23 cellular contexts compared by ENCODE assay signal in genomic region chr5:116011046-116011445, GRCh38. TPM values are rescaled to one million over a fixed set of nuclear protein-coding genes. Genes with fewer than 3 reads are reported as not detected.
DNase-seq lines count a peak whose midpoint lies in the region; ATAC-seq and TF ChIP-seq lines count a peak whose summit lies in the region.
"Had no signal": no experiment of that assay in that cellular context is flagged by ENCODE, and none has a peak within 500 bp of the region (broad histone marks: within the 10 kb centered on the region; RNA-seq: fewer than 3 reads in every experiment).

No MANE protein-coding gene starts in this region.

- DNase-seq in ELR (ENCODE audit: low read depth) (peak; percentile 17), IMR-90 (peak; percentile 67), fibroblast of lung (ENCODE audit: low read depth in 2 of 2) (peak; percentile 2 to 63), iris pigment epithelial cell (ENCODE audit: low read depth) (peak; percentile 43), endodermal cell (no peak), coronary artery (ENCODE audit: low spot score) (no peak)
- no peak for DNase-seq in activated CD4-positive, alpha-beta T cell treated with anti-CD3 and anti-CD28 coated beads for 48 hours
- DNase-seq: 8988T, ACHN, Calu3, DMS79 treated with DMSO at 0.1 percent for 48 hours, H9, NCI-H1092 treated with DMSO at 0.1 percent for 48 hours, NCI-H1436 treated with DMSO at 0.1 percent for 48 hours, NCI-H187 treated with DMSO at 0.1 percent for 48 hours, NCI-H446, NCI-H524 treated with DMSO at 0.1 percent for 48 hours, NCI-H774, SIG-M5, SK-N-SH had no signal

- H3K27me3 Mint-ChIP-seq in endodermal cell (ENCODE audit: insufficient read depth), result no peaks in the 10 kb centered on the region

- no peak overlapping the region for H3K23ac ChIP-seq in IMR-90 (ENCODE audit: low read depth, low read length)

- POLR2A ChIA-PET in IMR-90 (lab: Charles Lee; ENCODE audit: unreplicated experiment), result no interaction called here

- no peak overlapping the region for H4K5ac ChIP-seq in IMR-90 (ENCODE audit: low read depth, low read length)

- no peak overlapping the region for H2BK15ac ChIP-seq in IMR-90 (ENCODE audit: low read depth, low read length)

- H2AK9ac ChIP-seq in IMR-90 (replicated peaks; ENCODE audit: low read depth, low read length, poor library complexity), result no peak overlapping the region

- intact Hi-C loops in IMR-90 (cut with micrococcal nuclease), result no loop called here

- H2AK5ac ChIP-seq in IMR-90 (ENCODE audit: low read depth, low read length), result no peak overlapping the region

- CTCF ChIA-PET in IMR-90 (lab: Yijun Ruan, JAX), result interaction anchor here (0.6 kb wide), 1 partner anchor 63 kb away, joined by 4 read pairs; no protein-coding TSS in a partner anchor

- no peaks in the 10 kb centered on the region for H3K27me3 ChIP-seq in IMR-90 (ENCODE audit: control insufficient read depth, insufficient read depth, low read length)
- H3K27me3 ChIP-seq in fibroblast of lung (ENCODE audit: control insufficient read depth, insufficient read depth, low read length), result no peaks in the 10 kb centered on the region
- no peaks in the 10 kb centered on the region for H3K27me3 ChIP-seq in endodermal cell (ENCODE audit: control insufficient read depth, insufficient read depth, low read length, poor library complexity, severe bottlenecking)

- no peaks in the 10 kb centered on the region for H3K36me3 ChIP-seq in IMR-90 (ENCODE audit: control insufficient read depth, insufficient read depth, low read length)
- H3K36me3 ChIP-seq in fibroblast of lung (ENCODE audit: control insufficient read depth, insufficient read depth, low read length), result no peaks in the 10 kb centered on the region
- no peaks in the 10 kb centered on the region for H3K36me3 ChIP-seq in endodermal cell (ENCODE audit: control insufficient read depth, insufficient read depth, low read length)

- H4K91ac ChIP-seq in IMR-90 (ENCODE audit: insufficient read depth, low read depth, low read length), result no peak overlapping the region

- no peak overlapping the region for H3K4ac ChIP-seq in IMR-90 (ENCODE audit: low read depth, low read length)

- H3K27ac Mint-ChIP-seq in endodermal cell, result no peak overlapping the region
- H3K27ac Mint-ChIP-seq: GM23338, H9 had no signal

- H4K20me1 ChIP-seq in IMR-90 (ENCODE audit: insufficient read depth, low read length), result no peaks in the 10 kb centered on the region
- no peaks in the 10 kb centered on the region for H4K20me1 ChIP-seq in fibroblast of lung (ENCODE audit: control insufficient read depth, extremely low read depth, insufficient read depth, low read length)

- H2BK20ac ChIP-seq in IMR-90 (ENCODE audit: low read depth, low read length), result no peak overlapping the region

- TF ChIP-seq CTCF in IMR-90 (conservative IDR thresholded peaks at IDR 0.05; ENCODE audit: low read depth, low read length) (no peak), fibroblast of lung (conservative IDR thresholded peaks at IDR 0.05 in 1 of 2, IDR thresholded peaks at IDR 0.05 in 1 of 2; ENCODE audit: low read depth in 1 of 2, low read length in 2 of 2) (no peak), endodermal cell (conservative IDR thresholded peaks at IDR 0.05) (no peak), coronary artery (IDR thresholded peaks at IDR 0.05) (no peak)

- no peak overlapping the region for H3K56ac ChIP-seq in IMR-90 (ENCODE audit: extremely low read depth, insufficient read depth, low read length)

- no peak overlapping the region for H4K8ac ChIP-seq in IMR-90 (ENCODE audit: low read depth in 2 of 2, low read length in 2 of 2)

- H2BK5ac ChIP-seq in IMR-90 (ENCODE audit: low read depth, low read length, poor library complexity, severe bottlenecking), result no peak overlapping the region

- dilution Hi-C loops in IMR-90 (cut with HindIII; ENCODE audit: low sequenced_read_pairs, unreplicated experiment), result no loop called here

- H3K14ac ChIP-seq in IMR-90 (replicated peaks; ENCODE audit: low read depth, low read length), result no peak overlapping the region

- H3K27ac ChIP-seq in IMR-90 (ENCODE audit: insufficient read depth, low read length) (no peak overlapping the region), fibroblast of lung (ENCODE audit: insufficient read depth, low read length) (no peak overlapping the region), endodermal cell (ENCODE audit: low read depth, low read length) (no peak overlapping the region), coronary artery (no peak overlapping the region)

- no peaks in the 10 kb centered on the region for H3K4me1 Mint-ChIP-seq in endodermal cell
- H3K4me1 Mint-ChIP-seq: GM23338, H9 had no signal

- no peak overlapping the region for H2AFZ ChIP-seq in IMR-90 (replicated peaks; ENCODE audit: low read length, poor library complexity)
- no peak overlapping the region for H2AFZ ChIP-seq in fibroblast of lung (ENCODE audit: low read length)
- H2AFZ ChIP-seq: GM23338 had no signal

- ATAC-seq in IMR-90 (ENCODE audit: low read depth), result peak; percentile 54
- no peak for ATAC-seq in HG03280 (IDR thresholded peaks at IDR 0.05; ENCODE audit: unreplicated experiment)
- ATAC-seq: GM23338 had no signal

- no peaks in the 10 kb centered on the region for H3K9me3 ChIP-seq in IMR-90 (ENCODE audit: control insufficient read depth, insufficient read depth, low read length)
- no peaks in the 10 kb centered on the region for H3K9me3 ChIP-seq in fibroblast of lung (ENCODE audit: control insufficient read depth, insufficient read depth, low read depth, low read length)
- no peaks in the 10 kb centered on the region for H3K9me3 ChIP-seq in endodermal cell (ENCODE audit: control insufficient read depth, low read length)
- H3K9me3 ChIP-seq: SK-N-SH had no signal

- H3K79me1 ChIP-seq in IMR-90 (ENCODE audit: low read depth in 1 of 2, low read length in 2 of 2), result no peaks in the 10 kb centered on the region

- no TSS peak for BruUV-seq in IMR-90 (replicated peaks; lab: Mats Ljungman, UMichigan)

- no peak overlapping the region for H3K4me3 Mint-ChIP-seq in endodermal cell
- H3K4me3 Mint-ChIP-seq: GM23338, H9 had no signal

- H3K18ac ChIP-seq in IMR-90 (ENCODE audit: low read depth, low read length), result no peak overlapping the region

- no peaks in the 10 kb centered on the region for H3K9me3 Mint-ChIP-seq in endodermal cell
- H3K9me3 Mint-ChIP-seq: GM23338, H9 had no signal

- TF ChIP-seq POLR2A in IMR-90 (IDR thresholded peaks at IDR 0.05; ENCODE audit: low read depth, low read length), result no peak

- H2BK120ac ChIP-seq in IMR-90 (ENCODE audit: low read depth, low read length), result no peak overlapping the region

- TF ChIP-seq RAD21 in IMR-90 (IDR thresholded peaks at IDR 0.05; ENCODE audit: low read length), result no peak

- in situ Hi-C loops in IMR-90 (cut with MboI; ENCODE audit: low sequenced_read_pairs), result no loop called here

- H3K9ac ChIP-seq in IMR-90 (ENCODE audit: low read depth, low read length) (no peak overlapping the region), fibroblast of lung (ENCODE audit: insufficient read depth, low read length) (no peak overlapping the region), endodermal cell (ENCODE audit: extremely low read depth, low read length, poor library complexity, severe bottlenecking) (no peak overlapping the region)
- H3K9ac ChIP-seq: SK-N-SH had no signal

- H3K79me2 ChIP-seq in fibroblast of lung (ENCODE audit: control insufficient read depth, insufficient read depth, low read length), result no peaks in the 10 kb centered on the region

- H3K4me1 ChIP-seq in IMR-90 (ENCODE audit: control insufficient read depth, insufficient read depth, low read length) (peaks cover 1% of the 10 kb centered on the region; the same call in 1 of the 2 replicates), fibroblast of lung (ENCODE audit: control insufficient read depth, extremely low read depth, insufficient read depth, low read length) (peaks cover 3% of the 10 kb centered on the region), endodermal cell (ENCODE audit: control insufficient read depth, insufficient read depth, low read length) (no peaks in the 10 kb centered on the region)

- H3K36me3 Mint-ChIP-seq in endodermal cell (ENCODE audit: low read depth), result no peaks in the 10 kb centered on the region

- no peak overlapping the region; the same call in 1 of the 2 replicates for H3K4me2 ChIP-seq in IMR-90 (ENCODE audit: low read depth, low read length)
- no peak overlapping the region for H3K4me2 ChIP-seq in fibroblast of lung (ENCODE audit: extremely low read depth, insufficient read depth, low read length)
- H3K4me2 ChIP-seq: GM23338, SK-N-SH had no signal

- no peak overlapping the region for H3K4me3 ChIP-seq in IMR-90 (ENCODE audit: insufficient read depth, low read depth, low read length)
- H3K4me3 ChIP-seq in fibroblast of lung (replicated peaks in 1 of 4; ENCODE audit: control extremely low read depth in 1 of 4, insufficient read depth in 1 of 4, low read depth in 3 of 4, low read length in 4 of 4), result no peak overlapping the region
- no peak overlapping the region for H3K4me3 ChIP-seq in endodermal cell (ENCODE audit: low read length)
- no peak overlapping the region for H3K4me3 ChIP-seq in coronary artery
- H3K4me3 ChIP-seq: GM23338 had no signal

- no peaks in the 10 kb centered on the region for H3K9me1 ChIP-seq in IMR-90 (ENCODE audit: insufficient read depth, low read length)

RNA-seq across cellular contexts. Expression of gene ARL14EPL, which starts 21.2 kb away (rescaled TPM):
- total RNA-seq in IMR-90 (2012; rRNA removed), result not detected in 2 replicates
- polyA plus RNA-seq in IMR-90 (2012; rRNA removed), result not detected in 2 replicates
- not detected in 2 replicates for polyA plus RNA-seq in IMR-90 (2012; cell fraction: cytosol; rRNA removed)
- polyA plus RNA-seq in IMR-90 (2012; cell fraction: nucleus; rRNA removed; ENCODE audit: low replicate concordance), result not detected in 2 replicates
- not detected in 2 replicates for total RNA-seq in fibroblast of lung
- not detected in 2 replicates for polyA plus RNA-seq in fibroblast of lung
- not detected in 2 replicates for polyA plus RNA-seq in fibroblast of lung (2012)
- not detected in 2 replicates for polyA minus RNA-seq in fibroblast of lung (ENCODE audit: low replicate concordance)
- not detected for total RNA-seq in endodermal cell
- polyA plus RNA-seq in endodermal cell (2013, experiment 1 of 2), result not detected
- polyA plus RNA-seq in endodermal cell (2013, experiment 2 of 2), result not detected
- total RNA-seq: GM23338, H9 had no signal
- polyA plus RNA-seq: BJ, GM23338, SK-N-SH had no signal

RNA-seq across cellular contexts. Expression of gene LVRN, which starts 48.8 kb away (rescaled TPM):
- under 0.01 and 0.18 TPM in 2 replicates for total RNA-seq in IMR-90 (2012; rRNA removed)
- 0.06 and 0.10 TPM in 2 replicates for polyA plus RNA-seq in IMR-90 (2012; rRNA removed)
- polyA plus RNA-seq in IMR-90 (2012; cell fraction: cytosol; rRNA removed), result 0.01 TPM in 1 of 2 replicates, not detected in the other
- polyA plus RNA-seq in IMR-90 (2012; cell fraction: nucleus; rRNA removed; ENCODE audit: low replicate concordance), result 0.02 and 0.76 TPM in 2 replicates
- total RNA-seq in fibroblast of lung, result 0.17 and 0.26 TPM in 2 replicates
- 0.07 and 0.10 TPM in 2 replicates for polyA plus RNA-seq in fibroblast of lung
- polyA plus RNA-seq in fibroblast of lung (2012), result 0.07 TPM in 1 of 2 replicates, not detected in the other
- polyA minus RNA-seq in fibroblast of lung (ENCODE audit: low replicate concordance), result not detected in 2 replicates
- total RNA-seq in endodermal cell, result under 1 TPM; 0.26 to 0.38 TPM
- polyA plus RNA-seq in endodermal cell (2013, experiment 1 of 2), result 0.39 TPM
- polyA plus RNA-seq in endodermal cell (2013, experiment 2 of 2), result 0.37 TPM

Comparison
In these comparisons a context has a peak if more than half of its experiments do, and no peak if none do; other contexts are left out.
1. DNase-seq: peak in ELR (single experiment), IMR-90 (single experiment), fibroblast of lung (2 of 2) and iris pigment epithelial cell (single experiment); none in activated CD4-positive, alpha-beta T cell treated with anti-CD3 and anti-CD28 coated beads for 48 hours (single experiment), endodermal cell (single experiment) and coronary artery (single experiment).